In the genomic region with DNA sequence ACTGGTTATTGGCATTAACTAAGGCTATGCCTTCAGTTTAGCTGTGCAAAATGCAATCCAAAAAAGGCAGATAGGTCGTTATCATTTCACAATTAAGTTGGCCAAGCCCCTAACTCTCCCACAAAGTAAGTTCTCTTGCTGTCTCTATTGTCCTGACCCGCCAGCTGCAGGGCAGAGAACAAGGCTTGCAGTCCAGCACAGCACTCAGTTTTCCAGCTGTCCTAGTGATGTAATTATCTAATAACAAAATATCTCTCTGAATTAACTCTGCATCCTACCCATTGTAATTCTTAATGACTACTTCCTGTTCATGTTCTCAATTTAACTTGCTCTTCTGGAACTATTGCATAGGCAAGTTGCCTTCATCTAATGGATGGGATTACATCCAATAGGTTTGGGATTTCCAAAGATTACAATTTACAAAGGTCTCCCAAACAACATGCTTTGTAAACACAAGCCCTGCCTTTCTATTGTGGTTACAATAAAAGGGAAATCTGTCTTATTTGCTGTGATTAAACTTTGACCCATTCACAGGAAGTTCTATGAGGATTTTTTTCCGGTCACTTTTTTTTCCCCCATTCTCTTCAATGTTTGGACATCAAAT, we compare ENCODE assay signal across 12 cellular contexts. TPM values are rescaled to one million over a fixed set of nuclear protein-coding genes. Genes with fewer than 3 reads are reported as not detected.
DNase-seq lines count a peak whose midpoint lies in the region; ATAC-seq, FAIRE-seq and TF ChIP-seq lines count a peak whose summit lies in the region.
"Had no signal": no experiment of that assay in that cellular context is flagged by ENCODE, and none has a peak within 500 bp of the region (broad histone marks: within the 10 kb centered on the region; RNA-seq: fewer than 3 reads in every experiment).

No MANE protein-coding gene starts in this region.

- peaks cover 48% of the 10 kb centered on the region for H3K4me1 Mint-ChIP-seq in activated CD8-positive, alpha-beta memory T cell treated with anti-CD3 and anti-CD28 coated beads, Interleukin-2, amount 10 ng/mL, durations not matched to agents 7 days and 5 days
- peaks cover 68% of the 10 kb centered on the region for H3K4me1 Mint-ChIP-seq in activated naive CD8-positive, alpha-beta T cell treated with anti-CD3 and anti-CD28 coated beads, Interleukin-2, amount 50 U/mL, for 24 hours

- no peak overlapping the region for H3K4me3 Mint-ChIP-seq in activated CD8-positive, alpha-beta memory T cell treated with anti-CD3 and anti-CD28 coated beads, Interleukin-2, amount 10 ng/mL, durations not matched to agents 7 days and 5 days
- H3K4me3 Mint-ChIP-seq in activated naive CD8-positive, alpha-beta T cell treated with anti-CD3 and anti-CD28 coated beads, Interleukin-2, amount 50 U/mL, for 24 hours, result peak overlapping the region; percentile 8
- H3K4me3 Mint-ChIP-seq: B cell had no signal

- no peaks in the 10 kb centered on the region for H3K27me3 ChIP-seq in upper lobe of right lung

- no peak for DNase-seq in activated CD8-positive, alpha-beta memory T cell treated with anti-CD3 and anti-CD28 coated beads, Interleukin-2, amount 10 ng/mL, durations not matched to agents 7 days and 5 days
- no peak for DNase-seq in activated CD8-positive, alpha-beta memory T cell treated with anti-CD3 and anti-CD28 coated beads, Interleukin-2, amount 50 U/mL, for 4 hours
- DNase-seq in activated naive CD8-positive, alpha-beta T cell treated with anti-CD3 and anti-CD28 coated beads, Interleukin-2, amount 50 U/mL, for 24 hours, result no peak
- DNase-seq in left lobe of liver (ENCODE audit: low spot score) (peak; percentile 75), upper lobe of right lung (no peak), RCC 7860 (ENCODE audit: low spot score) (no peak)
- no peak for DNase-seq in activated CD4-positive, alpha-beta T cell treated with anti-CD3 and anti-CD28 coated beads, Interleukin-2, amount 50 U/mL, for 48 hours
- DNase-seq in activated CD4-positive, alpha-beta T cell treated with anti-CD3 and anti-CD28 coated beads, Interleukin-2, amount 50 U/mL, for 4 hours, result no peak
- DNase-seq: NCI-H1092 had no signal

- H3K36me3 Mint-ChIP-seq in activated CD8-positive, alpha-beta memory T cell treated with anti-CD3 and anti-CD28 coated beads, Interleukin-2, amount 10 ng/mL, durations not matched to agents 7 days and 5 days, result peaks cover 60% of the 10 kb centered on the region
- peaks cover 65% of the 10 kb centered on the region for H3K36me3 Mint-ChIP-seq in activated naive CD8-positive, alpha-beta T cell treated with anti-CD3 and anti-CD28 coated beads, Interleukin-2, amount 50 U/mL, for 24 hours (ENCODE audit: low read depth)

- no peak for TF ChIP-seq CTCF in upper lobe of right lung (IDR thresholded peaks at IDR 0.05)

- intact Hi-C loops in upper lobe of right lung (cut with DNase I), result no loop called here

- H3K9me3 ChIP-seq in upper lobe of right lung, result no peaks in the 10 kb centered on the region

- H3K27me3 Mint-ChIP-seq in activated CD8-positive, alpha-beta memory T cell treated with anti-CD3 and anti-CD28 coated beads, Interleukin-2, amount 10 ng/mL, durations not matched to agents 7 days and 5 days, result no peaks in the 10 kb centered on the region
- H3K27me3 Mint-ChIP-seq in activated naive CD8-positive, alpha-beta T cell treated with anti-CD3 and anti-CD28 coated beads, Interleukin-2, amount 50 U/mL, for 24 hours, result no peaks in the 10 kb centered on the region
- H3K27me3 Mint-ChIP-seq: B cell had no signal

- ATAC-seq in activated CD8-positive, alpha-beta memory T cell treated with anti-CD3 and anti-CD28 coated beads, Interleukin-2, amount 10 ng/mL, durations not matched to agents 7 days and 5 days, result no peak
- no peak for ATAC-seq in activated naive CD8-positive, alpha-beta T cell treated with anti-CD3 and anti-CD28 coated beads, Interleukin-2, amount 50 U/mL, for 24 hours
- ATAC-seq in left lobe of liver, result peak; percentile 90
- ATAC-seq in upper lobe of right lung, result peak; percentile 62
- ATAC-seq: activated CD4-positive, CD25-positive, alpha-beta regulatory T cell treated with anti-CD3 and anti-CD28 coated beads, Interleukin-2, amount 50 U/mL, for 24 hours had no signal

- H3K27ac ChIP-seq in upper lobe of right lung, result no peak overlapping the region

- CTCF ChIA-PET in activated CD8-positive, alpha-beta memory T cell treated with anti-CD3 and anti-CD28 coated beads, Interleukin-2, amount 10 ng/mL, durations not matched to agents 7 days and 5 days (lab: Charles Lee), result interaction anchor here (1.0 kb wide), 1 partner anchor 52 kb away, joined by 3 read pairs; no protein-coding TSS in a partner anchor

- H3K9me3 Mint-ChIP-seq in activated CD8-positive, alpha-beta memory T cell treated with anti-CD3 and anti-CD28 coated beads, Interleukin-2, amount 10 ng/mL, durations not matched to agents 7 days and 5 days (ENCODE audit: low read depth), result peaks cover 3% of the 10 kb centered on the region
- H3K9me3 Mint-ChIP-seq in activated naive CD8-positive, alpha-beta T cell treated with anti-CD3 and anti-CD28 coated beads, Interleukin-2, amount 50 U/mL, for 24 hours, result peaks cover 7% of the 10 kb centered on the region

- H3K4me1 ChIP-seq in upper lobe of right lung, result peaks cover 12% of the 10 kb centered on the region

- no peak for FAIRE-seq in RCC 7860 (lab: Jason Lieb, UNC)

- no peaks in the 10 kb centered on the region for H3K36me3 ChIP-seq in upper lobe of right lung

- H3K27ac Mint-ChIP-seq in activated CD8-positive, alpha-beta memory T cell treated with anti-CD3 and anti-CD28 coated beads, Interleukin-2, amount 10 ng/mL, durations not matched to agents 7 days and 5 days, result peak overlapping the region; percentile 1
- H3K27ac Mint-ChIP-seq in activated naive CD8-positive, alpha-beta T cell treated with anti-CD3 and anti-CD28 coated beads, Interleukin-2, amount 50 U/mL, for 24 hours, result no peak overlapping the region
- H3K27ac Mint-ChIP-seq: B cell had no signal

- H3K4me3 ChIP-seq in upper lobe of right lung, result no peak overlapping the region
- H3K4me3 ChIP-seq: lung had no signal

RNA-seq across cellular contexts. Expression of a gene that starts 55.2 kb away (rescaled TPM):
- total RNA-seq in activated CD8-positive, alpha-beta memory T cell treated with anti-CD3 and anti-CD28 coated beads, Interleukin-2, amount 10 ng/mL, durations not matched to agents 7 days and 5 days, result 100 to 1,000 TPM; 118 to 229 TPM
- total RNA-seq in left lobe of liver (15.3 TPM), upper lobe of right lung (22.4 TPM)

Comparison
In these comparisons a context has a peak if more than half of its experiments do, and no peak if none do; other contexts are left out.
1. ATAC-seq: peak in left lobe of liver (single experiment) and upper lobe of right lung (single experiment); none in activated CD8-positive, alpha-beta memory T cell treated with anti-CD3 and anti-CD28 coated beads, Interleukin-2, amount 10 ng/mL, durations not matched to agents 7 days and 5 days (single experiment) and activated naive CD8-positive, alpha-beta T cell treated with anti-CD3 and anti-CD28 coated beads, Interleukin-2, amount 50 U/mL, for 24 hours (single experiment).